21 cellular contexts compared by ENCODE assay signal in the genomic region with DNA sequence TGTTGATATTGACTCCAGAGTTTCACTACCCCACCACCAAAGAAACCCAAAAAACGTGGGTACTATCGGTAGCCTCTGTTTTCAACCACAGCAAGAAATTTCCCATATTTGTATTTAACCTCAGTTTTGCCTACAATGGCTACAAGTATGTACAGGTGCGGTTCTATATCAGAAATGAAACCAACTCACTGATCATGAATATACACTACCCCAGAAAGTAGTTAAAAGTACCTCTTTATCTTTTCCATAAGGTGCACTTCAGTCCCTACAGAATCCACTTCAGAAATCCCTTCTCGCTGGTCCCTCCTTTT.
DNase-seq lines count a peak whose midpoint lies in the region; ATAC-seq lines count a peak whose summit lies in the region.
"Had no signal": no experiment of that assay in that cellular context is flagged by ENCODE, and none has a peak within 500 bp of the region (broad histone marks: within the 10 kb centered on the region; RNA-seq: fewer than 3 reads in every experiment).

No MANE protein-coding gene starts in this region.

- H3K9me3 Mint-ChIP-seq in immature natural killer cell, result no peaks in the 10 kb centered on the region
- H3K9me3 Mint-ChIP-seq: activated naive CD4-positive, alpha-beta T cell treated with anti-CD3 and anti-CD28 coated beads for 36 hours; effector memory CD8-positive, alpha-beta T cell had no signal

- no peaks in the 10 kb centered on the region for H3K36me3 Mint-ChIP-seq in immature natural killer cell

- no peak for DNase-seq in activated CD8-positive, alpha-beta memory T cell treated with anti-CD3 and anti-CD28 coated beads for 24 hours
- DNase-seq in immature natural killer cell (no peak), hypothalamus (lab: John Stamatoyannopoulos, UW) (no peak), SKM-1 (lab: John Stamatoyannopoulos, UW; ENCODE audit: unreplicated experiment) (no peak)
- DNase-seq: ACHN; activated CD4-positive, alpha-beta T cell treated with anti-CD3 and anti-CD28 coated beads, Interleukin-2, amount 50 U/mL, for 4 hours; activated naive CD4-positive, alpha-beta T cell treated with anti-CD3 and anti-CD28 coated beads for 36 hours; Caco-2; effector memory CD8-positive, alpha-beta T cell; gastrocnemius medialis; islet precursor cell; KG1; NCI-H187; NCI-H69; posterior cingulate gyrus; RPMI8226; trophoblast cell had no signal

- H3K4me3 Mint-ChIP-seq in immature natural killer cell, result no peak overlapping the region
- H3K4me3 Mint-ChIP-seq: activated naive CD4-positive, alpha-beta T cell treated with anti-CD3 and anti-CD28 coated beads for 36 hours; effector memory CD8-positive, alpha-beta T cell had no signal

- H3K4me1 Mint-ChIP-seq in immature natural killer cell, result no peaks in the 10 kb centered on the region

- H3K27ac Mint-ChIP-seq in immature natural killer cell, result no peak overlapping the region
- H3K27ac Mint-ChIP-seq: activated naive CD4-positive, alpha-beta T cell treated with anti-CD3 and anti-CD28 coated beads for 36 hours; effector memory CD8-positive, alpha-beta T cell had no signal

- no peaks in the 10 kb centered on the region for H3K27me3 Mint-ChIP-seq in immature natural killer cell (ENCODE audit: low read depth in 3 of 3)
- H3K27me3 Mint-ChIP-seq: effector memory CD8-positive, alpha-beta T cell had no signal

- peak; percentile 59 for ATAC-seq in GM18498 (IDR thresholded peaks at IDR 0.05; ENCODE audit: unreplicated experiment)
- ATAC-seq in GM21360 (IDR thresholded peaks at IDR 0.05; ENCODE audit: unreplicated experiment), result peak; percentile 58
- peak; percentile 69 for ATAC-seq in HG02840 (IDR thresholded peaks at IDR 0.05; ENCODE audit: low FRiP score, unreplicated experiment)
- peak; percentile 81 for ATAC-seq in HG03558 (IDR thresholded peaks at IDR 0.05; ENCODE audit: extremely low read depth, unreplicated experiment)
- ATAC-seq: effector memory CD8-positive, alpha-beta T cell had no signal
